In genomic region chr11:33729072-33729664, GRCh38 we compare ENCODE assay signal across 7 cellular contexts. TPM values are rescaled to one million over a fixed set of nuclear protein-coding genes. Genes with fewer than 3 reads are reported as not detected.
"Had no signal": no experiment of that assay in that cellular context is flagged by ENCODE, and none has a peak within 500 bp of the region (broad histone marks: within the 10 kb centered on the region; RNA-seq: fewer than 3 reads in every experiment).

No MANE protein-coding gene starts in this region.

RNA-seq across cellular contexts. Expression of gene C11orf91, which starts 28.5 kb away (rescaled TPM):
- total RNA-seq: activated CD8-positive, alpha-beta memory T cell treated with anti-CD3 and anti-CD28 coated beads for 36 hours; activated CD8-positive, alpha-beta T cell treated with anti-CD3 and anti-CD28 coated beads for 36 hours; activated T-cell treated with anti-CD3 and anti-CD28 coated beads, Interleukin-2, amount 50 U/mL, for 72 hours; activated T-helper 17 cell treated with anti-CD3 and anti-CD28 coated beads, Interleukin-2, amount 50 U/mL, for 72 hours; OCI-LY7; SJSA1 had no signal
- polyA plus RNA-seq: aorta had no signal
